1 cellular context compared by ENCODE assay signal in genomic region chr11:2700415-2701211, GRCh38.
TF ChIP-seq lines count a peak whose summit lies in the region.

No MANE protein-coding gene starts in this region.

TF ChIP-seq in GM12878, 131 proteins besides CTCF, POLR2A, EP300 and RAD21 (continued from another document):
- TF ChIP-seq PRDM15 (CRISPR knock-in tag; IDR thresholded peaks at IDR 0.05) = no peak
- no peak for TF ChIP-seq ZBTB11 (CRISPR knock-in tag; IDR thresholded peaks at IDR 0.05)
- TF ChIP-seq ZZZ3 (IDR thresholded peaks at IDR 0.05; ENCODE audit: control insufficient read depth, insufficient read length, low read depth) = no peak
- no peak for TF ChIP-seq MLLT1 (IDR thresholded peaks at IDR 0.05)
- no peak; the same call in 1 of the 2 replicates for TF ChIP-seq EED (IDR thresholded peaks at IDR 0.05; ENCODE audit: low read depth)
- TF ChIP-seq SP1 (IDR thresholded peaks at IDR 0.05; ENCODE audit: low read depth, low read length) = no peak
- no peak for TF ChIP-seq MEF2B (IDR thresholded peaks at IDR 0.05; ENCODE audit: partially characterized antibody, poor library complexity, severe bottlenecking)
- no peak for TF ChIP-seq CHD1 (IDR thresholded peaks at IDR 0.05; ENCODE audit: low read depth, low read length)
- no peak for TF ChIP-seq NFIC (IDR thresholded peaks at IDR 0.05; ENCODE audit: low read depth, low read length)
- 0 out of 2 replicates have a peak, but pooled peaks have one; percentile 44 for TF ChIP-seq SMARCA5 (IDR thresholded peaks at IDR 0.05)
- TF ChIP-seq BCLAF1 (IDR thresholded peaks at IDR 0.05) = no peak
- no peak for TF ChIP-seq MEF2A (IDR thresholded peaks at IDR 0.05; ENCODE audit: insufficient read depth, low read depth, low read length)
- TF ChIP-seq REST (IDR thresholded peaks at IDR 0.05; ENCODE audit: low read depth, low read length) = no peak
- no peak for TF ChIP-seq KAT2A (conservative IDR thresholded peaks at IDR 0.05; ENCODE audit: control insufficient read depth, low read depth, low read length)
- no peak for TF ChIP-seq MTA2 (IDR thresholded peaks at IDR 0.05; ENCODE audit: low read depth)
- TF ChIP-seq IKZF1 (conservative IDR thresholded peaks at IDR 0.05) = no peak
- TF ChIP-seq LARP7 (IDR thresholded peaks at IDR 0.05) = peak; percentile 21; the same call in 1 of the 2 replicates
- 0 out of 2 replicates have a peak, but pooled peaks have one; percentile 2 for TF ChIP-seq GATAD2B (conservative IDR thresholded peaks at IDR 0.05; ENCODE audit: low read depth)
- 0 out of 2 replicates have a peak, but pooled peaks have one; percentile 26 for TF ChIP-seq PML (IDR thresholded peaks at IDR 0.05; ENCODE audit: low read length)
- TF ChIP-seq SREBF1 (IDR thresholded peaks at IDR 0.05; ENCODE audit: low read length) = no peak
- 0 out of 2 replicates have a peak, but pooled peaks have one; percentile 12 for TF ChIP-seq NR2C1 (IDR thresholded peaks at IDR 0.05)
- no peak for TF ChIP-seq ATF3 (IDR thresholded peaks at IDR 0.05; ENCODE audit: borderline replicate concordance, extremely low read depth, low read depth, low read length)
- no peak for TF ChIP-seq CREM (IDR thresholded peaks at IDR 0.05; ENCODE audit: low read depth)
